3 cellular contexts compared by ENCODE assay signal in the genomic region with DNA sequence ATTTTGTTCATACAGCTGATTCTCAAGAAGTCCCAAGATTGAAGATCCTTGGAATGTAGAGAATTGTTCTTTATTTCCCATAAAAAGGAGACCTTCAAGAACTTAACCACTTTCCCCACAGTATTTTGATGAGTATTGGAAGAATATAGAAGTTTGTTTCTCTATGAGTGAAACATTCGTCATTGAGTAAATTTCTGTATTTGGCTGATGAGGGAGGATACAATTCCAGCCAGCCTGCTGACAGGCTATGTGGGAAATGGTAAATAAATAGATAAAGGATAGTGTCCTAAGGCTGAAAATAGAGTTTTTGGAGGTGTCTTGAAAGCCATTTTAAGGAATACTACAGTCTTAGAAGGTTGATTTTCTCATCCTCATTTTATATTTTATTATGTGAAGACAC.
"Had no signal": no experiment of that assay in that cellular context is flagged by ENCODE, and none has a peak within 500 bp of the region (broad histone marks: within the 10 kb centered on the region; RNA-seq: fewer than 3 reads in every experiment).

No MANE protein-coding gene starts in this region.

- ATAC-seq: GM12878 had no signal

- H3K4me3 ChIP-seq: GM12878 had no signal

- DNase-seq: GDM1, GF-D8 had no signal
